ENCODE assay signal across 1 cellular context in the genomic region with DNA sequence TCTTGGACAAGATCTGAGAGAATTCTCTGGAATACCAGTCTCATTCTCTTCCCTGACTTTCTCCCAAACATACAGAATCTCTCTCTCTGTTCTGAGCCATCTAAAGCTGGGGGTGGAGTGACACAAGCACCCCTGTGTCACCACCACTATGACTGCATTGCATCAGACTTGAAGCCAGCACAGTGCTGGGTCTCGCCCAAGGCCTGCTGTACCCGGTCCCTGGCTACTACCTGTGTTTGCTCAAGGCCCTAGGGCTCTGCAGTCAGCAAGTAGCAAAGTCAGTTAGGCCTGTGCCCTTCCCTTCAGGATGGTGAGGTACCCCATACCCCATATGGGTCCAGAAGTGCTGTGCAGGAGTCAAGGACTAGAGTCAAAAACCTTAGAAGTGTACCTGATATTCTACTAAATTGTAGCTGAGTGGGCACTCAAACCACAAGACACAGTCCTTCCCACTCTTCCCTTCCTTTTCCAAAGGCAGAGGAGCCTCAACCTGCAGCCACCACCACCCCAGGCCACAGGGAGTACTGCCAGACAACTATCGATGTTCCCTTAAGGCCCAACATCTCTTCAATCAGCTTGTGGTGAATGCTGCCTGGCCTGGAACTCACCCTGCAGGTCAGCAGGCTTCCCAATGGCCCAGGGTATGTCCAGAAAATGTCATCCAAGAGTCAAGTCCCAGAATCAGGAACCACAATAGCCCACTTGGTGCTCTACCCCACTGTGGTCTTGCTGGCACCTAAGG.
A peak's percentile ranks its signal among the peaks of the same experiment; 100 is the strongest.
TF ChIP-seq lines count a peak whose summit lies in the region.

No MANE protein-coding gene starts in this region.

TF ChIP-seq in K562, 482 proteins besides CTCF, POLR2A, EP300 and RAD21:
- TF ChIP-seq CEBPG (CRISPR knock-in tag; IDR thresholded peaks at IDR 0.05) (no peak; the same call in 1 of the 2 replicates), CEBPG (tag; conservative IDR thresholded peaks at IDR 0.05 in 1 of 2, IDR thresholded peaks at IDR 0.05 in 1 of 2) (no peak), EHMT2 (IDR thresholded peaks at IDR 0.05) (no peak), RBM14 (IDR thresholded peaks at IDR 0.05; ENCODE audit: borderline replicate concordance, insufficient read depth, low read depth, low read length) (no peak), ARHGAP35 (IDR thresholded peaks at IDR 0.05; ENCODE audit: partially characterized antibody) (no peak), ETV5 (CRISPR knock-in tag; IDR thresholded peaks at IDR 0.05; ENCODE audit: low read depth) (no peak)
- TF ChIP-seq, protein P1, sequence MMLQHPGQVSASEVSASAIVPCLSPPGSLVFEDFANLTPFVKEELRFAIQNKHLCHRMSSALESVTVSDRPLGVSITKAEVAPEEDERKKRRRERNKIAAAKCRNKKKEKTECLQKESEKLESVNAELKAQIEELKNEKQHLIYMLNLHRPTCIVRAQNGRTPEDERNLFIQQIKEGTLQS (IDR thresholded peaks at IDR 0.05) = peak; percentile 17; the same call in 1 of the 2 replicates
- TF ChIP-seq, protein P1 (CRISPR knock-in tag; conservative IDR thresholded peaks at IDR 0.05) = no peak
TF ChIP-seq in K562: peak in this region for 1.
